Comparison of ENCODE assay signal across 17 cellular contexts in genomic region chr20:51739722-51740249, GRCh38.
"Had no signal": no experiment of that assay in that cellular context is flagged by ENCODE, and none has a peak within 500 bp of the region (broad histone marks: within the 10 kb centered on the region; RNA-seq: fewer than 3 reads in every experiment).

No MANE protein-coding gene starts in this region.

- DNase-seq: activated CD8-positive, alpha-beta memory T cell treated with anti-CD3 and anti-CD28 coated beads, Interleukin-2, amount 50 U/mL, for 48 hours; activated naive CD4-positive, alpha-beta T cell treated with Interleukin-2 at 50 U/mL for 16 hours; activated naive CD8-positive, alpha-beta T cell treated with anti-CD3 and anti-CD28 coated beads, Interleukin-2, amount 10 ng/mL, durations not matched to agents 7 days and 5 days; activated T-cell treated with anti-CD3 and anti-CD28 coated beads, Interleukin-2, amount 50 U/mL, for 48 hours; cortex of kidney; left colon; natural killer cell; retina; stimulated activated CD4-positive, alpha-beta T cell treated with anti-CD3 and anti-CD28 coated beads, Interleukin-2, amount 100 ng/mL, for 48 hours; stimulated activated CD8-positive, alpha-beta memory T cell treated with anti-CD3 and anti-CD28 coated beads, Interleukin-4, amount 100 ng/mL, for 48 hours; stimulated activated naive CD4-positive, alpha-beta T cell; upper lobe of left lung; WERI-Rb-1 had no signal

- H3K36me3 ChIP-seq: thoracic aorta, upper lobe of left lung, WERI-Rb-1 had no signal

- H3K4me3 Mint-ChIP-seq: activated naive CD8-positive, alpha-beta T cell treated with anti-CD3 and anti-CD28 coated beads, Interleukin-2, amount 10 ng/mL, durations not matched to agents 7 days and 5 days; natural killer cell; T-helper 2 cell treated with Interferon-gamma antibody and Interleukin-4, amounts not matched to agents 5 μg/mL and 100 μg/mL, for 36 hours had no signal

- H3K9me3 ChIP-seq: thoracic aorta, upper lobe of left lung had no signal

- H3K27ac Mint-ChIP-seq: activated naive CD8-positive, alpha-beta T cell treated with anti-CD3 and anti-CD28 coated beads, Interleukin-2, amount 10 ng/mL, durations not matched to agents 7 days and 5 days; T-helper 2 cell treated with Interferon-gamma antibody and Interleukin-4, amounts not matched to agents 5 μg/mL and 100 μg/mL, for 36 hours had no signal

- H3K27me3 ChIP-seq: upper lobe of left lung had no signal

- H3K36me3 Mint-ChIP-seq: activated naive CD8-positive, alpha-beta T cell treated with anti-CD3 and anti-CD28 coated beads, Interleukin-2, amount 10 ng/mL, durations not matched to agents 7 days and 5 days; natural killer cell had no signal

- H3K9me3 Mint-ChIP-seq: activated naive CD8-positive, alpha-beta T cell treated with anti-CD3 and anti-CD28 coated beads, Interleukin-2, amount 10 ng/mL, durations not matched to agents 7 days and 5 days; natural killer cell; T-helper 2 cell treated with Interferon-gamma antibody and Interleukin-4, amounts not matched to agents 5 μg/mL and 100 μg/mL, for 36 hours had no signal

- H3K4me3 ChIP-seq: thoracic aorta, upper lobe of left lung had no signal

- ATAC-seq: left colon, SK-N-SH treated with all-trans-retinoic acid at 6 μM for 48 hours had no signal

- H3K4me1 Mint-ChIP-seq: activated naive CD8-positive, alpha-beta T cell treated with anti-CD3 and anti-CD28 coated beads, Interleukin-2, amount 10 ng/mL, durations not matched to agents 7 days and 5 days had no signal

- H3K27ac ChIP-seq: epithelial cell of prostate, thoracic aorta, upper lobe of left lung, WERI-Rb-1 had no signal
